In the genomic region with DNA sequence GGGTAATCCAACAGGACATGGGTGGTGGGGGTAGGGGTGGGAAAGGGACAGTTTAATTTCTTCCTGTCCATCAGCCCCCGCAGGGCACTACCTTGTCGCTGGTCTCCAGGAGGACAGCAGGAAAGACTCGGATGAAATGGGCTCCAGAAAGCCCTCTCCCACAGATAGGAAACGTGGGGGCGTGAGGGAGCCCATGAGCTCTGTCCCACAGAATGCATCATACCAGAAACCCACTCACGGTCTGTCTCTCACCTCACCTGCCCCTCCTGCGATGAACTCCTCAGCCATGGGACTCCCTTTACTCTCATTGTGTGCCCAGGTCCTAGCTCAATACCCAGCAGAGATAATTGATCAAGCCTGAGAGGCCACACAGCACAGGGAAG, we compare ENCODE assay signal across 25 cellular contexts.
"Had no signal": no experiment of that assay in that cellular context is flagged by ENCODE, and none has a peak within 500 bp of the region (broad histone marks: within the 10 kb centered on the region; RNA-seq: fewer than 3 reads in every experiment).

No MANE protein-coding gene starts in this region.

- ATAC-seq: left ventricle myocardium superior; lower lobe of right lung; naive thymus-derived CD4-positive, alpha-beta T cell; stimulated activated naive CD8-positive, alpha-beta T cell treated with anti-CD3 and anti-CD28 coated beads, Interleukin-15, amount 100 ng/mL, for 72 hours had no signal

- H3K27me3 ChIP-seq: neural progenitor cell, ovary, suprapubic skin had no signal

- H3K9me3 Mint-ChIP-seq: central memory CD8-positive, alpha-beta T cell; immature natural killer cell; neural progenitor cell; stimulated activated naive CD8-positive, alpha-beta T cell treated with anti-CD3 and anti-CD28 coated beads, Interleukin-15, amount 100 ng/mL, for 72 hours had no signal

- H3K27me3 Mint-ChIP-seq: stimulated activated naive CD8-positive, alpha-beta T cell treated with anti-CD3 and anti-CD28 coated beads, Interleukin-15, amount 100 ng/mL, for 72 hours had no signal

- H3K4me3 Mint-ChIP-seq: central memory CD8-positive, alpha-beta T cell; immature natural killer cell; naive thymus-derived CD4-positive, alpha-beta T cell; nephron; neural progenitor cell; stimulated activated naive CD8-positive, alpha-beta T cell treated with anti-CD3 and anti-CD28 coated beads, Interleukin-15, amount 100 ng/mL, for 72 hours had no signal

- H3K27ac Mint-ChIP-seq: immature natural killer cell; naive thymus-derived CD4-positive, alpha-beta T cell had no signal

- H3K36me3 ChIP-seq: esophagus squamous epithelium, lower lobe of right lung, neural progenitor cell, ovary, suprapubic skin, transverse colon had no signal

- H3K4me1 ChIP-seq: esophagus squamous epithelium, lower lobe of right lung, neural progenitor cell, suprapubic skin, transverse colon had no signal

- H3K9me3 ChIP-seq: esophagus squamous epithelium, lower lobe of right lung, ovary, suprapubic skin, transverse colon had no signal

- H3K36me3 Mint-ChIP-seq: immature natural killer cell; naive thymus-derived CD4-positive, alpha-beta T cell; neural progenitor cell had no signal

- H3K4me1 Mint-ChIP-seq: central memory CD8-positive, alpha-beta T cell; immature natural killer cell; naive thymus-derived CD4-positive, alpha-beta T cell; neural progenitor cell; stimulated activated naive CD8-positive, alpha-beta T cell treated with anti-CD3 and anti-CD28 coated beads, Interleukin-15, amount 100 ng/mL, for 72 hours had no signal

- DNase-seq: dermis blood vessel endothelial cell; effector memory CD4-positive, alpha-beta T cell; erythroblast; esophagus squamous epithelium; hypothalamus; immature natural killer cell; left ventricle myocardium superior; lower lobe of right lung; midbrain; naive thymus-derived CD4-positive, alpha-beta T cell; ovary; retina; small intestine; stimulated activated CD4-positive, alpha-beta T cell treated with anti-CD3 and anti-CD28 coated beads, Interleukin-12 subunit alpha, Interleukin-12 subunit beta, amount 100 ng/mL, for 4 hours; stimulated activated CD4-positive, alpha-beta T cell treated with anti-CD3 and anti-CD28 coated beads, Interleukin-1b, Interleukin-23, amount 100 ng/mL, for 48 hours; stimulated activated CD4-positive, alpha-beta T cell treated with anti-CD3 and anti-CD28 coated beads, Interleukin-4, amount 100 ng/mL, for 1 hour; stimulated activated CD8-positive, alpha-beta memory T cell treated with anti-CD3 and anti-CD28 coated beads, Interleukin-4, amount 100 ng/mL, for 48 hours; stimulated activated naive CD4-positive, alpha-beta T cell; stimulated activated naive CD8-positive, alpha-beta T cell treated with anti-CD3 and anti-CD28 coated beads, Interleukin-15, amount 100 ng/mL, for 72 hours; transverse colon had no signal

- H3K4me3 ChIP-seq: coronary artery, esophagus squamous epithelium, lower lobe of right lung, neural progenitor cell, ovary, suprapubic skin, transverse colon had no signal

- H3K27ac ChIP-seq: coronary artery, esophagus squamous epithelium, lower lobe of right lung, neural progenitor cell, ovary, suprapubic skin, transverse colon had no signal
